1 cellular context compared by ENCODE assay signal in the genomic region with DNA sequence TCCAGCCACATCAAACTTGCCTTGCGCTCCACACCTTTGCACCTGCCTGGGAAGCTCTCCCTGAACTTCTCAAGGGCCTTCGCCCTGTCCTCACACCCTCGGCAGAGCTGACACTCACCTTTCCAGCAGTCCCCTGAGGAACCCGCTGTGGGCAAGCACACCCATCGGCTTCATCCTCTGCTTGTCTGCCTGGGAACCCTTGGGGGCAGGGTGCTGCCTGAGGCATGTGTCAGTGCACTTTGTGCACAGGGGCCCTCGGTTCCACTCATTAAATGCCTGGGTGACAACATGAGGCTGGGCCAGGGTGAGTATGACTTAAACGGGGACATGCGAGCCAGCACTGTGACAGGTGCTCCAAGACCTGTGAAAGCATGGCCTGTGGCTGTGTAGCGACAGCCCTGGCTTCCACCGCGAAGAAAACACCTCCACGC.
TF ChIP-seq lines count a peak whose summit lies in the region.

No MANE protein-coding gene starts in this region.

TF ChIP-seq in IMR-90, 13 proteins besides CTCF, POLR2A, EP300 and RAD21:
- no peak for TF ChIP-seq MAFK (IDR thresholded peaks at IDR 0.05; ENCODE audit: low read depth, low read length)
- no peak for TF ChIP-seq NFE2L2 (IDR thresholded peaks at IDR 0.05; ENCODE audit: low read depth, low read length)
- TF ChIP-seq BHLHE40 (IDR thresholded peaks at IDR 0.05; ENCODE audit: low read depth, low read length): no peak
- TF ChIP-seq CEBPB (IDR thresholded peaks at IDR 0.05; ENCODE audit: low read depth, low read length): no peak
- no peak for TF ChIP-seq RCOR1 (IDR thresholded peaks at IDR 0.05; ENCODE audit: insufficient replicate concordance, low read length)
- no peak for TF ChIP-seq ELK1 (IDR thresholded peaks at IDR 0.05; ENCODE audit: borderline replicate concordance, low read depth, low read length)
- TF ChIP-seq CHD1 (IDR thresholded peaks at IDR 0.05; ENCODE audit: low read depth, low read length): no peak
- no peak for TF ChIP-seq SMC3 (IDR thresholded peaks at IDR 0.05; ENCODE audit: low read depth, low read length)
- TF ChIP-seq MAZ (IDR thresholded peaks at IDR 0.05; ENCODE audit: borderline replicate concordance, low read depth, low read length): no peak
- no peak for TF ChIP-seq FOS (IDR thresholded peaks at IDR 0.05; ENCODE audit: low read depth, low read length)
- TF ChIP-seq MXI1 (IDR thresholded peaks at IDR 0.05; ENCODE audit: borderline replicate concordance, low read depth, low read length): no peak
- no peak for TF ChIP-seq RFX5 (IDR thresholded peaks at IDR 0.05; ENCODE audit: low read depth, low read length)
- TF ChIP-seq, protein P1, sequence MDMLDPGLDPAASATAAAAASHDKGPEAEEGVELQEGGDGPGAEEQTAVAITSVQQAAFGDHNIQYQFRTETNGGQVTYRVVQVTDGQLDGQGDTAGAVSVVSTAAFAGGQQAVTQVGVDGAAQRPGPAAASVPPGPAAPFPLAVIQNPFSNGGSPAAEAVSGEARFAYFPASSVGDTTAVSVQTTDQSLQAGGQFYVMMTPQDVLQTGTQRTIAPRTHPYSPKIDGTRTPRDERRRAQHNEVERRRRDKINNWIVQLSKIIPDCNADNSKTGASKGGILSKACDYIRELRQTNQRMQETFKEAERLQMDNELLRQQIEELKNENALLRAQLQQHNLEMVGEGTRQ (IDR thresholded peaks at IDR 0.05; ENCODE audit: low read depth, low read length): no peak
TF ChIP-seq in IMR-90: peak in this region for 0.
